ENCODE assay signal across 22 cellular contexts in genomic region chrX:136622568-136622967, GRCh38. TPM values are rescaled to one million over a fixed set of nuclear protein-coding genes. Genes with fewer than 3 reads are reported as not detected.
"Had no signal": no experiment of that assay in that cellular context is flagged by ENCODE, and none has a peak within 500 bp of the region (broad histone marks: within the 10 kb centered on the region; RNA-seq: fewer than 3 reads in every experiment).

No MANE protein-coding gene starts in this region.

- DNase-seq: effector memory CD4-positive, alpha-beta T cell; heart left ventricle; hippocampal formation; mesendoderm; naive thymus-derived CD4-positive, alpha-beta T cell; ovary; right cardiac atrium; small intestine; stimulated activated CD4-positive, alpha-beta T cell treated with anti-CD3 and anti-CD28 coated beads, Interleukin-12 subunit alpha, Interleukin-12 subunit beta, amount 100 ng/mL, for 4 hours; stimulated activated naive CD4-positive, alpha-beta T cell; thyroid gland; upper lobe of left lung; uterus had no signal

- H3K4me1 ChIP-seq: heart left ventricle, suprapubic skin, thyroid gland, upper lobe of left lung, uterus had no signal

- H3K27me3 Mint-ChIP-seq: naive thymus-derived CD4-positive, alpha-beta T cell had no signal

- H3K4me3 ChIP-seq: heart left ventricle, ovary, suprapubic skin, thyroid gland, upper lobe of left lung, uterus had no signal

- H3K9me3 ChIP-seq: heart left ventricle, ovary, suprapubic skin, thyroid gland, upper lobe of left lung, uterus had no signal

- H3K27me3 ChIP-seq: ovary, suprapubic skin, thyroid gland, upper lobe of left lung, uterus had no signal

- H3K4me1 Mint-ChIP-seq: neural crest cell had no signal

- H3K4me3 Mint-ChIP-seq: neural crest cell had no signal

- ATAC-seq: esophagus mucosa; heart left ventricle; naive thymus-derived CD4-positive, alpha-beta T cell; right cardiac atrium had no signal

- H3K27ac ChIP-seq: heart left ventricle, ovary, suprapubic skin, thyroid gland, upper lobe of left lung, uterus had no signal

- H3K36me3 ChIP-seq: heart left ventricle, ovary, suprapubic skin, thyroid gland, upper lobe of left lung, uterus had no signal

RNA-seq across cellular contexts. Expression of gene CD40LG, which starts 25.4 kb away (rescaled TPM):
- total RNA-seq: esophagus mucosa, fibroblast of lung, frontal cortex, glomerular endothelial cell, kidney epithelial cell, lung microvascular endothelial cell, neural crest cell, posterior vena cava, suprapubic skin, thyroid gland had no signal
- polyA plus RNA-seq: fibroblast of lung, right cardiac atrium had no signal
